In genomic region chr17:63433746-63434591, GRCh38 we compare ENCODE assay signal across 1 cellular context.
TF ChIP-seq lines count a peak whose summit lies in the region.

No MANE protein-coding gene starts in this region.

TF ChIP-seq in HepG2, 621 proteins besides CTCF, POLR2A, EP300 and RAD21 (continued from another document):
- peak; percentile 12 for TF ChIP-seq ZNF687 (CRISPR knock-in tag; IDR thresholded peaks at IDR 0.05)
